ENCODE assay signal across 14 cellular contexts in genomic region chr16:54506691-54507090, GRCh38.
DNase-seq lines count a peak whose midpoint lies in the region; ATAC-seq and TF ChIP-seq lines count a peak whose summit lies in the region.
"Had no signal": no experiment of that assay in that cellular context is flagged by ENCODE, and none has a peak within 500 bp of the region (broad histone marks: within the 10 kb centered on the region; RNA-seq: fewer than 3 reads in every experiment).

No MANE protein-coding gene starts in this region.

- intact Hi-C loops in adrenal gland (cut with DNase I): no loop called here

- H3K4me3 ChIP-seq in SK-N-MC (0 out of 2 replicates have a peak overlapping the region, but pooled peaks have one; percentile 12), neuron (ENCODE audit: low read length) (no peak overlapping the region), adrenal gland (peak overlapping the region in 1 of 4 donors; percentile 10)

- TF ChIP-seq CTCF in adrenal gland (IDR thresholded peaks at IDR 0.05): no peak

- no peak overlapping the region for H3K27ac Mint-ChIP-seq in activated naive CD8-positive, alpha-beta T cell treated with anti-CD3 and anti-CD28 coated beads, Interleukin-2, amount 50 U/mL, for 24 hours
- H3K27ac Mint-ChIP-seq: CD4-positive, alpha-beta memory T cell had no signal

- H3K9me3 ChIP-seq in SK-N-MC (ENCODE audit: low read depth, low read length) (no peaks in the 10 kb centered on the region), neuron (ENCODE audit: low read length) (no peaks in the 10 kb centered on the region), adrenal gland (replicated peaks in 1 of 3) (no peaks in the 10 kb centered on the region)

- no peaks in the 10 kb centered on the region for H3K36me3 ChIP-seq in SK-N-MC (ENCODE audit: insufficient read depth, low read length)
- no peaks in the 10 kb centered on the region for H3K36me3 ChIP-seq in neuron (ENCODE audit: insufficient read depth, low read length)
- no peaks in the 10 kb centered on the region for H3K36me3 ChIP-seq in adrenal gland (replicated peaks in 1 of 2)

- no peak overlapping the region; the same call in 1 of the 2 replicates for H3K27ac ChIP-seq in SK-N-MC
- no peak overlapping the region for H3K27ac ChIP-seq in adrenal gland
- H3K27ac ChIP-seq: 22Rv1 had no signal

- H3K4me3 Mint-ChIP-seq in activated naive CD8-positive, alpha-beta T cell treated with anti-CD3 and anti-CD28 coated beads, Interleukin-2, amount 50 U/mL, for 24 hours: no peak overlapping the region

- H3K4me1 Mint-ChIP-seq in activated naive CD8-positive, alpha-beta T cell treated with anti-CD3 and anti-CD28 coated beads, Interleukin-2, amount 50 U/mL, for 24 hours: no peaks in the 10 kb centered on the region
- H3K4me1 Mint-ChIP-seq: CD4-positive, alpha-beta memory T cell had no signal

- peak overlapping the region; percentile 24 for H2AFZ ChIP-seq in neuron (ENCODE audit: low read depth, low read length)

- H3K27me3 Mint-ChIP-seq in activated naive CD8-positive, alpha-beta T cell treated with anti-CD3 and anti-CD28 coated beads, Interleukin-2, amount 50 U/mL, for 24 hours: peaks cover 20% of the 10 kb centered on the region

- TF ChIP-seq POLR2A in adrenal gland (IDR thresholded peaks at IDR 0.05): no peak

- no peaks in the 10 kb centered on the region for H3K36me3 Mint-ChIP-seq in activated naive CD8-positive, alpha-beta T cell treated with anti-CD3 and anti-CD28 coated beads, Interleukin-2, amount 50 U/mL, for 24 hours (ENCODE audit: low read depth)
- H3K36me3 Mint-ChIP-seq: CD4-positive, alpha-beta memory T cell had no signal

- no peak for ATAC-seq in HG03565 (IDR thresholded peaks at IDR 0.05; ENCODE audit: unreplicated experiment)
- ATAC-seq in activated naive CD8-positive, alpha-beta T cell treated with anti-CD3 and anti-CD28 coated beads, Interleukin-2, amount 50 U/mL, for 24 hours: no peak
- ATAC-seq: activated CD4-positive, CD25-positive, alpha-beta regulatory T cell treated with anti-CD3 and anti-CD28 coated beads, Interleukin-2, amount 50 U/mL, for 24 hours; PC-3 had no signal

- peak; percentile 37 for DNase-seq in DMS 273 (lab: John Stamatoyannopoulos, UW; ENCODE audit: unreplicated experiment)
- no peak for DNase-seq in DMS 273 treated with DMSO at 0.1 percent for 48 hours (lab: John Stamatoyannopoulos, UW)
- peak; percentile 81 to 85 for DNase-seq in NCI-H1930 (lab: John Stamatoyannopoulos, UW)
- DNase-seq in SK-N-MC (ENCODE audit: low read depth, low spot score): no peak
- no peak for DNase-seq in adrenal gland
- DNase-seq in activated naive CD8-positive, alpha-beta T cell treated with anti-CD3 and anti-CD28 coated beads, Interleukin-2, amount 50 U/mL, for 24 hours: no peak
- DNase-seq: CD4-positive, alpha-beta memory T cell; cortex of kidney; GDM1; PC-3 had no signal

- H3K27me3 ChIP-seq in neuron (ENCODE audit: insufficient read depth, low read length) (no peaks in the 10 kb centered on the region), adrenal gland (no peaks in the 10 kb centered on the region)

- H3K9ac ChIP-seq in SK-N-MC (ENCODE audit: insufficient read length): no peak overlapping the region

- 16 to 48% (median 28%) methylated on average over 7 of the region's 7 CpGs for WGBS in adrenal gland, 4 donors

- H3K4me1 ChIP-seq in neuron (ENCODE audit: insufficient read depth, low read length) (peaks cover 74% of the 10 kb centered on the region), adrenal gland (replicated peaks in 1 of 2) (peaks cover 15 to 19% of the 10 kb centered on the region in 2 donors)

- no peaks in the 10 kb centered on the region for H3K9me3 Mint-ChIP-seq in activated naive CD8-positive, alpha-beta T cell treated with anti-CD3 and anti-CD28 coated beads, Interleukin-2, amount 50 U/mL, for 24 hours
- H3K9me3 Mint-ChIP-seq: CD4-positive, alpha-beta memory T cell had no signal

Comparison
In these comparisons a context has a peak if more than half of its experiments do, and no peak if none do; other contexts are left out.
1. DNase-seq: peak in DMS 273 (single experiment) and NCI-H1930 (2 of 2); none in DMS 273 treated with DMSO at 0.1 percent for 48 hours (single experiment), SK-N-MC (single experiment), adrenal gland (0 of 7) and activated naive CD8-positive, alpha-beta T cell treated with anti-CD3 and anti-CD28 coated beads, Interleukin-2, amount 50 U/mL, for 24 hours (single experiment).